Comparison of ENCODE assay signal across 22 cellular contexts in the genomic region with DNA sequence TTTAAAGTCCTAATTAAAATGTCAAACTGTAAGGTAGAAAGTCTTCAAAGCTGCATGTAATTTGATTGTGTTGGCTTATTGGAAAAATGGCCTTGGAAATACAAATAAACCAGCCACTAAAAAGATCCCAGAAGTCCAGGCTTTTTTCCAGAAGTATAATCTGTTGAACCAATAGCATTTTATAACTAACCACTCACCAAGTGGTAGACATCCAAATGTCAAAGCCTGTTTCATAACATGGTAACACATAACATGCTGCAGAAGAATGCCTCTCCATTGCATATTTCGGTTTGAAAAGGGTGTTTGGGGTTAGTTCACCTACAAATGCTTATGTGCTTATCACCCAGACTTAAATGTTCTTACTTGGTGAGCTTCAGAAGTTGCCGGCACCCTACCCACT.
"Had no signal": no experiment of that assay in that cellular context is flagged by ENCODE, and none has a peak within 500 bp of the region (broad histone marks: within the 10 kb centered on the region; RNA-seq: fewer than 3 reads in every experiment).

No MANE protein-coding gene starts in this region.

- H3K27me3 ChIP-seq: esophagus muscularis mucosa, right atrium auricular region, spleen, testis, transverse colon had no signal

- H3K36me3 ChIP-seq: esophagus muscularis mucosa, right atrium auricular region, spleen, transverse colon had no signal

- H3K9me3 ChIP-seq: testis, transverse colon had no signal

- ATAC-seq: naive thymus-derived CD8-positive, alpha-beta T cell had no signal

- H3K4me1 ChIP-seq: esophagus muscularis mucosa, right atrium auricular region, spleen, testis, transverse colon had no signal

- DNase-seq: activated CD4-positive, alpha-beta memory T cell treated with anti-CD3 and anti-CD28 coated beads, Interleukin-2, amount 10 ng/mL, durations not matched to agents 7 days and 5 days; activated CD4-positive, alpha-beta T cell treated with anti-CD3 and anti-CD28 coated beads, Interleukin-2, amount 10 ng/mL, durations not matched to agents 7 days and 5 days; activated CD4-positive, CD25-positive, alpha-beta regulatory T cell treated with anti-CD3 and anti-CD28 coated beads, Interleukin-2, amount 50 U/mL, for 72 hours; activated CD8-positive, alpha-beta memory T cell treated with anti-CD3 and anti-CD28 coated beads, Interleukin-2, amount 50 U/mL, for 48 hours; activated gamma-delta T cell treated with Interleukin-2 at 50 U/mL for 16 hours; activated naive CD4-positive, alpha-beta T cell treated with anti-CD3 and anti-CD28 coated beads, Interleukin-2, amount 50 U/mL, for 16 hours; activated T-cell treated with anti-CD3 and anti-CD28 coated beads, Interleukin-2, amount 50 U/mL, for 24 hours; dermis blood vessel endothelial cell; effector CD4-positive, alpha-beta T cell; foreskin fibroblast; head of caudate nucleus; hypothalamus; immature natural killer cell; naive thymus-derived CD8-positive, alpha-beta T cell; nucleus accumbens; spleen; stimulated activated naive CD4-positive, alpha-beta T cell; T-helper 1 cell; testis; transverse colon had no signal

- H3K4me3 ChIP-seq: esophagus muscularis mucosa, right atrium auricular region, spleen, testis, transverse colon had no signal
